12 cellular contexts compared by ENCODE assay signal in genomic region chr17:50176559-50177471, GRCh38. TPM values are rescaled to one million over a fixed set of nuclear protein-coding genes. Genes with fewer than 3 reads are reported as not detected.
DNase-seq lines count a peak whose midpoint lies in the region; ATAC-seq and TF ChIP-seq lines count a peak whose summit lies in the region.
"Had no signal": no experiment of that assay in that cellular context is flagged by ENCODE, and none has a peak within 500 bp of the region (broad histone marks: within the 10 kb centered on the region; RNA-seq: fewer than 3 reads in every experiment).

No MANE protein-coding gene starts in this region.

- peak overlapping the region; percentile 18 for H3K4me3 Mint-ChIP-seq in osteocyte (ENCODE audit: unreplicated experiment)

- TF ChIP-seq CTCF in fibroblast of villous mesenchyme (IDR thresholded peaks at IDR 0.05; ENCODE audit: insufficient read depth, low read depth, low read length), result peak; percentile 9
- peak; percentile 44 for TF ChIP-seq CTCF in osteocyte (IDR thresholded peaks at IDR 0.05)

- intact Hi-C loops in Right ventricle myocardium inferior (cut with DNase I), result loop anchor here (2.0 kb wide), 1 partner anchor 36 kb away; no protein-coding TSS in a partner anchor
- intact Hi-C loops in cardiac septum (cut with DNase I), result no loop called here

- H3K4me1 Mint-ChIP-seq in osteocyte (ENCODE audit: unreplicated experiment), result peaks cover 94% of the 10 kb centered on the region

- H3K27me3 Mint-ChIP-seq in osteocyte (ENCODE audit: unreplicated experiment), result no peaks in the 10 kb centered on the region

- H3K36me3 Mint-ChIP-seq in osteocyte (ENCODE audit: unreplicated experiment), result no peaks in the 10 kb centered on the region

- H3K9me3 Mint-ChIP-seq in osteocyte (ENCODE audit: unreplicated experiment), result no peaks in the 10 kb centered on the region

- no peak overlapping the region for H3K4me3 ChIP-seq in fibroblast of villous mesenchyme (ENCODE audit: low read depth, low read length)

- peak; percentile 20 for DNase-seq in Right ventricle myocardium inferior (ENCODE audit: missing footprints)
- no peak for DNase-seq in cardiac septum (ENCODE audit: low spot score)
- peak; percentile 18 for DNase-seq in fibroblast of villous mesenchyme (ENCODE audit: low read depth)
- DNase-seq in osteocyte (ENCODE audit: extremely low spot score, unreplicated experiment), result no peak
- no peak for DNase-seq in iPS-NIHi11 (ENCODE audit: low spot score)
- no peak for DNase-seq in NCI-H2107 (lab: John Stamatoyannopoulos, UW)
- no peak for DNase-seq in SIG-M5 (lab: John Stamatoyannopoulos, UW)
- DNase-seq: ACHN; NCI-H1694; NK-92 treated with Interleukin-12 subunit alpha and Interleukin-12 subunit beta, amount 100 ng/mL, for 24 hours had no signal

- H3K27ac Mint-ChIP-seq in osteocyte (ENCODE audit: unreplicated experiment), result peak overlapping the region; percentile 98

- ATAC-seq in Right ventricle myocardium inferior (no peak), HG03565 (IDR thresholded peaks at IDR 0.05; ENCODE audit: unreplicated experiment) (no peak)

RNA-seq across cellular contexts. Expression of gene SGCA, which starts 11.0 kb away (rescaled TPM):
- total RNA-seq in Right ventricle myocardium inferior (151 TPM), cardiac septum (159 TPM), fibroblast of villous mesenchyme (0.32 TPM in 1 of 2 replicates, not detected in the other), osteocyte (12.0 and 13.0 TPM in 2 replicates)
- total RNA-seq: kidney epithelial cell had no signal

RNA-seq across cellular contexts. Expression of gene COL1A1, which starts 24.6 kb away (rescaled TPM):
- total RNA-seq in Right ventricle myocardium inferior (28.2 TPM), cardiac septum (142 TPM), fibroblast of villous mesenchyme (2,749 and 5,894 TPM in 2 replicates), osteocyte (25,918 and 28,023 TPM in 2 replicates)

RNA-seq across cellular contexts. Expression of gene PPP1R9B, which starts 26.3 kb away (rescaled TPM):
- total RNA-seq in Right ventricle myocardium inferior (38.4 TPM), cardiac septum (46.1 TPM), fibroblast of villous mesenchyme (38.7 and 47.1 TPM in 2 replicates), osteocyte (175 and 176 TPM in 2 replicates)

RNA-seq across cellular contexts. Expression of gene SAMD14, which starts 46.9 kb away (rescaled TPM):
- total RNA-seq in Right ventricle myocardium inferior, result 1.7 TPM
- total RNA-seq in cardiac septum, result 4.4 TPM
- 4.7 and 5.8 TPM in 2 replicates for total RNA-seq in fibroblast of villous mesenchyme
- 36.1 and 36.8 TPM in 2 replicates for total RNA-seq in osteocyte

Comparison
In these comparisons a context has a peak if more than half of its experiments do, and no peak if none do; other contexts are left out.
1. DNase-seq: peak in Right ventricle myocardium inferior (single experiment) and fibroblast of villous mesenchyme (single experiment); none in cardiac septum (single experiment), osteocyte (single experiment), iPS-NIHi11 (single experiment), NCI-H2107 (single experiment) and SIG-M5 (single experiment).
2. RNA of gene COL1A1, which starts 24.6 kb away (total RNA-seq): 25,918 to 28,023 TPM in osteocyte and 2,749 to 5,894 TPM in fibroblast of villous mesenchyme; 142 TPM in cardiac septum (single experiment) and 28.2 TPM in Right ventricle myocardium inferior (single experiment); every median in the first group is over 10 times any median in the second.